In genomic region chr15:90184786-90185704, GRCh38 we compare ENCODE assay signal across 8 cellular contexts. TPM values are rescaled to one million over a fixed set of nuclear protein-coding genes. Genes with fewer than 3 reads are reported as not detected.
DNase-seq lines count a peak whose midpoint lies in the region; ATAC-seq and TF ChIP-seq lines count a peak whose summit lies in the region.

No MANE protein-coding gene starts in this region.

- ATAC-seq in GM18868 (IDR thresholded peaks at IDR 0.05; ENCODE audit: unreplicated experiment) (peak; percentile 72), HG03045 (IDR thresholded peaks at IDR 0.05; ENCODE audit: unreplicated experiment) (peak; percentile 55)
- peak; percentile 84 for ATAC-seq in stimulated activated effector memory CD8-positive, alpha-beta T cell treated with anti-CD3 and anti-CD28 coated beads, Interleukin-12 subunit alpha, Interleukin-12 subunit beta, amount 100 ng/mL, for 72 hours

- peak overlapping the region; percentile 71 for H3K4me3 ChIP-seq in AG10803 (ENCODE audit: low read length)

- peak; percentile 10 for DNase-seq in AG10803 (ENCODE audit: low read depth)
- peak; percentile 70 for DNase-seq in NCI-H345 (lab: John Stamatoyannopoulos, UW)
- peak; percentile 72 for DNase-seq in activated CD4-positive, alpha-beta T cell treated with anti-CD3 and anti-CD28 coated beads, Interleukin-2, amount 10 ng/mL, durations not matched to agents 7 days and 5 days
- peak; percentile 39 for DNase-seq in effector CD4-positive, alpha-beta T cell
- peak; percentile 68 for DNase-seq in medulla oblongata (ENCODE audit: extremely low spot score)
- DNase-seq in stimulated activated effector memory CD8-positive, alpha-beta T cell treated with anti-CD3 and anti-CD28 coated beads, Interleukin-12 subunit alpha, Interleukin-12 subunit beta, amount 100 ng/mL, for 72 hours (ENCODE audit: low spot score in 2 of 2), result peak; percentile 40 to 73

- H3K4me1 Mint-ChIP-seq in activated CD4-positive, alpha-beta T cell treated with anti-CD3 and anti-CD28 coated beads, Interleukin-2, amount 10 ng/mL, durations not matched to agents 7 days and 5 days, result peaks cover 27% of the 10 kb centered on the region
- peaks cover 20% of the 10 kb centered on the region for H3K4me1 Mint-ChIP-seq in stimulated activated effector memory CD8-positive, alpha-beta T cell treated with anti-CD3 and anti-CD28 coated beads, Interleukin-12 subunit alpha, Interleukin-12 subunit beta, amount 100 ng/mL, for 72 hours

- peaks cover 4% of the 10 kb centered on the region for H3K27me3 Mint-ChIP-seq in activated CD4-positive, alpha-beta T cell treated with anti-CD3 and anti-CD28 coated beads, Interleukin-2, amount 10 ng/mL, durations not matched to agents 7 days and 5 days

- no peaks in the 10 kb centered on the region for H3K36me3 Mint-ChIP-seq in activated CD4-positive, alpha-beta T cell treated with anti-CD3 and anti-CD28 coated beads, Interleukin-2, amount 10 ng/mL, durations not matched to agents 7 days and 5 days (ENCODE audit: low read depth)
- no peaks in the 10 kb centered on the region for H3K36me3 Mint-ChIP-seq in stimulated activated effector memory CD8-positive, alpha-beta T cell treated with anti-CD3 and anti-CD28 coated beads, Interleukin-12 subunit alpha, Interleukin-12 subunit beta, amount 100 ng/mL, for 72 hours

- H3K4me3 Mint-ChIP-seq in activated CD4-positive, alpha-beta T cell treated with anti-CD3 and anti-CD28 coated beads, Interleukin-2, amount 10 ng/mL, durations not matched to agents 7 days and 5 days, result peak overlapping the region; percentile 81
- H3K4me3 Mint-ChIP-seq in stimulated activated effector memory CD8-positive, alpha-beta T cell treated with anti-CD3 and anti-CD28 coated beads, Interleukin-12 subunit alpha, Interleukin-12 subunit beta, amount 100 ng/mL, for 72 hours, result peak overlapping the region; percentile 82

- H3K27ac Mint-ChIP-seq in activated CD4-positive, alpha-beta T cell treated with anti-CD3 and anti-CD28 coated beads, Interleukin-2, amount 10 ng/mL, durations not matched to agents 7 days and 5 days, result peak overlapping the region; percentile 80
- H3K27ac Mint-ChIP-seq in stimulated activated effector memory CD8-positive, alpha-beta T cell treated with anti-CD3 and anti-CD28 coated beads, Interleukin-12 subunit alpha, Interleukin-12 subunit beta, amount 100 ng/mL, for 72 hours, result peak overlapping the region; percentile 73

- POLR2A ChIA-PET in activated CD4-positive, alpha-beta T cell treated with anti-CD3 and anti-CD28 coated beads, Interleukin-2, amount 10 ng/mL, durations not matched to agents 7 days and 5 days (lab: Charles Lee), result no interaction called here

- TF ChIP-seq CTCF in AG10803 (conservative IDR thresholded peaks at IDR 0.05; ENCODE audit: low read length), result no peak

- CTCF ChIA-PET in activated CD4-positive, alpha-beta T cell treated with anti-CD3 and anti-CD28 coated beads, Interleukin-2, amount 10 ng/mL, durations not matched to agents 7 days and 5 days (lab: Charles Lee), result interaction anchor here (3.7 kb wide), 1 partner anchor 17 kb away, joined by 17 read pairs; the partner anchor contains the start of gene SEMA4B

- H3K9me3 Mint-ChIP-seq in activated CD4-positive, alpha-beta T cell treated with anti-CD3 and anti-CD28 coated beads, Interleukin-2, amount 10 ng/mL, durations not matched to agents 7 days and 5 days, result no peaks in the 10 kb centered on the region
- no peaks in the 10 kb centered on the region for H3K9me3 Mint-ChIP-seq in stimulated activated effector memory CD8-positive, alpha-beta T cell treated with anti-CD3 and anti-CD28 coated beads, Interleukin-12 subunit alpha, Interleukin-12 subunit beta, amount 100 ng/mL, for 72 hours

RNA-seq across cellular contexts. Expression of gene SEMA4B, which starts 16.1 kb away (rescaled TPM):
- total RNA-seq in activated CD4-positive, alpha-beta T cell treated with anti-CD3 and anti-CD28 coated beads, Interleukin-2, amount 10 ng/mL, durations not matched to agents 7 days and 5 days, result 10 to 100 TPM; 23.4 to 26.7 TPM

RNA-seq across cellular contexts. Expression of gene CIB1, which starts 48.7 kb away (rescaled TPM):
- 10 to 100 TPM; 75.4 to 83.5 TPM for total RNA-seq in activated CD4-positive, alpha-beta T cell treated with anti-CD3 and anti-CD28 coated beads, Interleukin-2, amount 10 ng/mL, durations not matched to agents 7 days and 5 days

RNA-seq across cellular contexts. Expression of gene GDPGP1, which starts 49.0 kb away (rescaled TPM):
- total RNA-seq in activated CD4-positive, alpha-beta T cell treated with anti-CD3 and anti-CD28 coated beads, Interleukin-2, amount 10 ng/mL, durations not matched to agents 7 days and 5 days, result 1 to 10 TPM; 9.8 to 10.0 TPM

Comparison
In these comparisons a context has a peak if more than half of its experiments do, and no peak if none do; other contexts are left out.
1. Peak in every context shown above with its lines: DNase-seq, ATAC-seq and H3K4me3 ChIP-seq.
2. DNase-seq: peak in every context shown above with its lines; median percentile 72 in activated CD4-positive, alpha-beta T cell treated with anti-CD3 and anti-CD28 coated beads, Interleukin-2, amount 10 ng/mL, durations not matched to agents 7 days and 5 days; 70 in NCI-H345; 68 in medulla oblongata; 56 in stimulated activated effector memory CD8-positive, alpha-beta T cell treated with anti-CD3 and anti-CD28 coated beads, Interleukin-12 subunit alpha, Interleukin-12 subunit beta, amount 100 ng/mL, for 72 hours; 39 in effector CD4-positive, alpha-beta T cell; 10 in AG10803.